In the genomic region with DNA sequence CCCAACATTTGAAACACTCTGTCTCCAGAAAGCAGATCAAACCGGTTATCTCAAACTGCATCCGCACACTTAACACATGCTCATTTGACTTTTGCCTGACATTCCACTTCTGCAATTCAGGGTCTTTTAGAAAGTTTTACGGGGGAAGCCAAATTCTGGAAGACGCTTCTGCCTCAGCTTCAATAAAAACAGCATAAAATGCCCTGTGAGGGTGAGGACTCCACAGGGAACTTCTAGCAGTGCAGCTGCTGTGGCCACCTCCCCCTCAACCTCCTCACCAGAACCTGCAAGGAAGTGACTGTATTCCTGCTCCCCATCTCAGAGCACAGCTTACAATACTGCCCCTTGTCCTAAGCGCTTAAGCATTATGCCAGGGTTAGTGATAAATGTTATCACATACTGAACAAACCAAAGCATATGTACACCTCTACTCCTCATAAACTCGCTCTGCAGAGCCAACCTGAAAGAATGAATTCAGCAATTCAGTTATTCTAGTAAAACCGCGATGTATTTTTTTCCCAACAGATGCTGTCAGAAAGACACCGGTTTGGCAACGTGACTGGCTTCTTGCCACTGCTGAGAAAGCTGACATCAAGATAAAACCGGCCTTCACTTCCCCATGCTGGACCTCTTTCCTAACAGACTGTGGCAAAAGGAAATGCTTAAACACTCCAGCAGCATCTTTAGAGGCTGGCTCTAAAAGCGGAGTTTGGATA, we compare ENCODE assay signal across 9 cellular contexts. TPM values are rescaled to one million over a fixed set of nuclear protein-coding genes. Genes with fewer than 3 reads are reported as not detected.
DNase-seq lines count a peak whose midpoint lies in the region; ATAC-seq and TF ChIP-seq lines count a peak whose summit lies in the region.
"Had no signal": no experiment of that assay in that cellular context is flagged by ENCODE, and none has a peak within 500 bp of the region (broad histone marks: within the 10 kb centered on the region; RNA-seq: fewer than 3 reads in every experiment).

No MANE protein-coding gene starts in this region.

- TF ChIP-seq CTCF in body of pancreas (IDR thresholded peaks at IDR 0.05) (no peak), tibial nerve (IDR thresholded peaks at IDR 0.05) (no peak)

- peaks cover 12% of the 10 kb centered on the region for H3K4me1 Mint-ChIP-seq in T-helper 2 cell treated with Interferon-gamma antibody and Interleukin-4, amounts not matched to agents 5 μg/mL and 100 μg/mL, for 36 hours (ENCODE audit: low read depth)
- no peaks in the 10 kb centered on the region for H3K4me1 Mint-ChIP-seq in activated naive CD4-positive, alpha-beta T cell treated with anti-CD3 and anti-CD28 coated beads, Interleukin-2, amount 10 ng/mL, durations not matched to agents 7 days and 5 days

- H3K27ac ChIP-seq in body of pancreas, result peak overlapping the region in 1 of 4 donors; percentile 29
- peak overlapping the region in 2 of 4 donors; percentile 45 to 54 for H3K27ac ChIP-seq in tibial nerve

- CTCF ChIA-PET in activated naive CD4-positive, alpha-beta T cell treated with anti-CD3 and anti-CD28 coated beads, Interleukin-2, amount 10 ng/mL, durations not matched to agents 7 days and 5 days (lab: Charles Lee), result no interaction called here

- no peaks in the 10 kb centered on the region for H3K27me3 Mint-ChIP-seq in T-helper 2 cell treated with Interferon-gamma antibody and Interleukin-4, amounts not matched to agents 5 μg/mL and 100 μg/mL, for 36 hours (ENCODE audit: low read depth)
- H3K27me3 Mint-ChIP-seq in activated naive CD4-positive, alpha-beta T cell treated with anti-CD3 and anti-CD28 coated beads, Interleukin-2, amount 10 ng/mL, durations not matched to agents 7 days and 5 days, result no peaks in the 10 kb centered on the region

- H3K4me3 ChIP-seq in body of pancreas (no peak overlapping the region), tibial nerve (no peak overlapping the region)

- intact Hi-C loops in body of pancreas (cut with DNase I), result no loop called here

- no peak overlapping the region for H3K27ac Mint-ChIP-seq in T-helper 2 cell treated with Interferon-gamma antibody and Interleukin-4, amounts not matched to agents 5 μg/mL and 100 μg/mL, for 36 hours
- no peak overlapping the region for H3K27ac Mint-ChIP-seq in activated naive CD4-positive, alpha-beta T cell treated with anti-CD3 and anti-CD28 coated beads, Interleukin-2, amount 10 ng/mL, durations not matched to agents 7 days and 5 days

- H3K4me1 ChIP-seq in body of pancreas, result no peaks in the 10 kb centered on the region
- peaks cover 0 to 15% (median 0%) of the 10 kb centered on the region in 4 donors for H3K4me1 ChIP-seq in tibial nerve

- ATAC-seq in body of pancreas (peak; percentile 42), GM21619 (IDR thresholded peaks at IDR 0.05; ENCODE audit: unreplicated experiment) (no peak)

- H3K9me3 ChIP-seq in body of pancreas, result no peaks in the 10 kb centered on the region
- no peaks in the 10 kb centered on the region for H3K9me3 ChIP-seq in tibial nerve

- H3K4me3 Mint-ChIP-seq in T-helper 2 cell treated with Interferon-gamma antibody and Interleukin-4, amounts not matched to agents 5 μg/mL and 100 μg/mL, for 36 hours, result no peak overlapping the region
- no peak overlapping the region for H3K4me3 Mint-ChIP-seq in activated naive CD4-positive, alpha-beta T cell treated with anti-CD3 and anti-CD28 coated beads, Interleukin-2, amount 10 ng/mL, durations not matched to agents 7 days and 5 days

- no peak for TF ChIP-seq POLR2A in body of pancreas (IDR thresholded peaks at IDR 0.05)
- TF ChIP-seq POLR2A in tibial nerve (IDR thresholded peaks at IDR 0.05), result no peak

- no peaks in the 10 kb centered on the region for H3K9me3 Mint-ChIP-seq in T-helper 2 cell treated with Interferon-gamma antibody and Interleukin-4, amounts not matched to agents 5 μg/mL and 100 μg/mL, for 36 hours
- H3K9me3 Mint-ChIP-seq in activated naive CD4-positive, alpha-beta T cell treated with anti-CD3 and anti-CD28 coated beads, Interleukin-2, amount 10 ng/mL, durations not matched to agents 7 days and 5 days, result no peaks in the 10 kb centered on the region

- H3K36me3 ChIP-seq in body of pancreas (replicated peaks in 1 of 2; ENCODE audit: insufficient read depth in 1 of 2, low read depth in 2 of 2), result peaks cover 0 to 3% of the 10 kb centered on the region in 2 donors
- H3K36me3 ChIP-seq in tibial nerve, result peaks cover 0 to 25% (median 0%) of the 10 kb centered on the region in 3 donors

- H3K36me3 Mint-ChIP-seq in T-helper 2 cell treated with Interferon-gamma antibody and Interleukin-4, amounts not matched to agents 5 μg/mL and 100 μg/mL, for 36 hours (ENCODE audit: low read depth), result peaks cover 2% of the 10 kb centered on the region
- peaks cover 2% of the 10 kb centered on the region for H3K36me3 Mint-ChIP-seq in activated naive CD4-positive, alpha-beta T cell treated with anti-CD3 and anti-CD28 coated beads, Interleukin-2, amount 10 ng/mL, durations not matched to agents 7 days and 5 days

- H3K27me3 ChIP-seq in body of pancreas (no peaks in the 10 kb centered on the region), tibial nerve (no peaks in the 10 kb centered on the region)

- WGBS in body of pancreas, 2 donors, result 26 to 38% methylated on average over 12 of the region's 12 CpGs
- WGBS in tibial nerve, 2 donors, result 39 to 40% methylated on average over 12 of the region's 12 CpGs

- TF ChIP-seq EP300 in tibial nerve (IDR thresholded peaks at IDR 0.05), result peak in 1 of 2 donors; percentile 66

- DNase-seq in DMS79 treated with DMSO at 0.1 percent for 48 hours (lab: John Stamatoyannopoulos, UW), result peak; percentile 20
- DNase-seq in DMS79 (lab: John Stamatoyannopoulos, UW), result no peak
- peak in 3 of 4 donors; percentile 28 to 75 (median 34) for DNase-seq in body of pancreas
- peak; percentile 22 for DNase-seq in left kidney (ENCODE audit: low read depth, low spot score)
- DNase-seq in tibial nerve (ENCODE audit: low spot score in 2 of 2), result peak; percentile 42 to 72
- DNase-seq in T-helper 2 cell treated with Interferon-gamma antibody and Interleukin-4, amounts not matched to agents 5 μg/mL and 100 μg/mL, for 36 hours (ENCODE audit: low spot score), result no peak
- DNase-seq in activated naive CD4-positive, alpha-beta T cell treated with anti-CD3 and anti-CD28 coated beads, Interleukin-2, amount 10 ng/mL, durations not matched to agents 7 days and 5 days, result no peak
- DNase-seq: activated T-cell treated with anti-CD3 and anti-CD28 coated beads, Interleukin-2, amount 50 U/mL, for 1 hour had no signal

RNA-seq across cellular contexts. Expression of a gene that starts 52.2 kb away (rescaled TPM):
- 10 to 100 TPM in 1 of 2 donors, 1 to 10 TPM in 1; 4.7 to 14.5 TPM for total RNA-seq in body of pancreas
- 10 to 100 TPM in 2 of 4 donors, 1 to 10 TPM in 2; 9.2 to 23.1 (median 11.0) TPM for total RNA-seq in tibial nerve

RNA-seq across cellular contexts. Expression of a gene that starts 55.1 kb away (rescaled TPM):
- total RNA-seq in body of pancreas (10 to 100 TPM; 29.8 to 31.6 TPM), tibial nerve (10 to 100 TPM; 18.6 to 45.7 (median 30.7) TPM)

Comparison
In these comparisons a context has a peak if more than half of its experiments do, and no peak if none do; other contexts are left out.
1. DNase-seq: peak in DMS79 treated with DMSO at 0.1 percent for 48 hours (single experiment), body of pancreas (3 of 4), left kidney (single experiment) and tibial nerve (2 of 2); none in DMS79 (single experiment), T-helper 2 cell treated with Interferon-gamma antibody and Interleukin-4, amounts not matched to agents 5 μg/mL and 100 μg/mL, for 36 hours (single experiment) and activated naive CD4-positive, alpha-beta T cell treated with anti-CD3 and anti-CD28 coated beads, Interleukin-2, amount 10 ng/mL, durations not matched to agents 7 days and 5 days (single experiment).